In genomic region chr5:136132557-136133415, GRCh38 we compare ENCODE assay signal across 8 cellular contexts. TPM values are rescaled to one million over a fixed set of nuclear protein-coding genes. Genes with fewer than 3 reads are reported as not detected.
DNase-seq lines count a peak whose midpoint lies in the region; ATAC-seq and TF ChIP-seq lines count a peak whose summit lies in the region.

SMAD5 (plus strand) TSS chr5:136132845; CDS start chr5:136153761, 20,916 bp downstream.

- H4K20me1 ChIP-seq in GM23338 (replicated peaks; ENCODE audit: insufficient read depth) (peaks cover 38% of the 10 kb centered on the region), neural cell (ENCODE audit: insufficient read depth) (no peaks in the 10 kb centered on the region)

- H3K36me3 Mint-ChIP-seq in GM23338 (ENCODE audit: low read depth) = no peaks in the 10 kb centered on the region

- no peaks in the 10 kb centered on the region; the same call in 2 of the 3 replicates for H3K9me3 Mint-ChIP-seq in GM23338
- no peaks in the 10 kb centered on the region for H3K9me3 Mint-ChIP-seq in stimulated activated naive CD8-positive, alpha-beta T cell treated with anti-CD3 and anti-CD28 coated beads, Interleukin-15, amount 100 ng/mL, for 72 hours

- H3K27ac ChIP-seq in GM23338 (ENCODE audit: low read depth) (peak within 1 kb of the TSS; percentile 3; the same call in 1 of the 2 replicates), neural cell (ENCODE audit: low read length) (peak within 1 kb of the TSS; percentile 87)

- TF ChIP-seq CTCF in GM23338 (conservative IDR thresholded peaks at IDR 0.05; ENCODE audit: low read depth in 2 of 2) = no peak
- TF ChIP-seq CTCF in fibroblast of villous mesenchyme (IDR thresholded peaks at IDR 0.05; ENCODE audit: insufficient read depth, low read depth, low read length) = no peak
- TF ChIP-seq CTCF in neural cell (IDR thresholded peaks at IDR 0.05; ENCODE audit: poor library complexity, severe bottlenecking) = peak; percentile 66

- H3K9me2 ChIP-seq in GM23338 (ENCODE audit: insufficient read depth) = no peaks in the 10 kb centered on the region
- no peaks in the 10 kb centered on the region for H3K9me2 ChIP-seq in neural cell (ENCODE audit: insufficient read depth, low read length)

- peak; percentile 97 for DNase-seq in ELF-1 (ENCODE audit: low read depth, low spot score)
- peak; percentile 95 for DNase-seq in GM23338 (ENCODE audit: low spot score)
- peak; percentile 94 for DNase-seq in LHCN-M2 (ENCODE audit: low read depth)
- peak; percentile 82 to 93 for DNase-seq in SHP77 (lab: John Stamatoyannopoulos, UW)
- peak; percentile 77 for DNase-seq in activated gamma-delta T cell (lab: John Stamatoyannopoulos, UW)
- peak; percentile 97 for DNase-seq in fibroblast of villous mesenchyme (ENCODE audit: low read depth)
- peak; percentile 83 to 86 for DNase-seq in stimulated activated naive CD8-positive, alpha-beta T cell treated with anti-CD3 and anti-CD28 coated beads, Interleukin-15, amount 100 ng/mL, for 72 hours

- H3K36me3 ChIP-seq in GM23338 (ENCODE audit: insufficient read depth) (no peaks in the 10 kb centered on the region), neural cell (ENCODE audit: insufficient read depth, low read length) (no peaks in the 10 kb centered on the region)

- H3K4me2 ChIP-seq in GM23338 = peak within 1 kb of the TSS; percentile 99
- H3K4me2 ChIP-seq in neural cell (ENCODE audit: low read length) = peak within 1 kb of the TSS; percentile 87

- peak within 1 kb of the TSS; percentile 88 for H3K4me3 Mint-ChIP-seq in GM23338
- H3K4me3 Mint-ChIP-seq in stimulated activated naive CD8-positive, alpha-beta T cell treated with anti-CD3 and anti-CD28 coated beads, Interleukin-15, amount 100 ng/mL, for 72 hours = peak within 1 kb of the TSS; percentile 89 to 96

- peaks cover 21% of the 10 kb centered on the region for H3K4me1 ChIP-seq in GM23338 (ENCODE audit: insufficient read depth)

- H3K9me3 ChIP-seq in neural cell (ENCODE audit: low read length) = no peaks in the 10 kb centered on the region

- H3K79me2 ChIP-seq in GM23338 (replicated peaks; ENCODE audit: insufficient read depth) = peaks cover 47% of the 10 kb centered on the region
- H3K79me2 ChIP-seq in neural cell (replicated peaks; ENCODE audit: insufficient read depth, low read length) = peaks cover 38% of the 10 kb centered on the region

- H3K27me3 Mint-ChIP-seq in GM23338 (ENCODE audit: insufficient read depth, low read depth, poor library complexity) = peaks cover 12% of the 10 kb centered on the region
- H3K27me3 Mint-ChIP-seq in stimulated activated naive CD8-positive, alpha-beta T cell treated with anti-CD3 and anti-CD28 coated beads, Interleukin-15, amount 100 ng/mL, for 72 hours = peaks cover 24% of the 10 kb centered on the region

- peak; percentile 80 for TF ChIP-seq EP300 in neural cell (conservative IDR thresholded peaks at IDR 0.05; ENCODE audit: poor library complexity, severe bottlenecking)

- peaks cover 28% of the 10 kb centered on the region for H3K4me1 Mint-ChIP-seq in GM23338
- peaks cover 19% of the 10 kb centered on the region for H3K4me1 Mint-ChIP-seq in stimulated activated naive CD8-positive, alpha-beta T cell treated with anti-CD3 and anti-CD28 coated beads, Interleukin-15, amount 100 ng/mL, for 72 hours

- H3K4me3 ChIP-seq in GM23338 (peak within 1 kb of the TSS; percentile 96), fibroblast of villous mesenchyme (ENCODE audit: low read depth, low read length) (peak within 1 kb of the TSS; percentile 88), neural cell (ENCODE audit: low read length) (peak within 1 kb of the TSS; percentile 89)

- no peak for TF ChIP-seq RAD21 in neural cell (conservative IDR thresholded peaks at IDR 0.05)

- peak within 1 kb of the TSS; percentile 86 for H3K9ac ChIP-seq in neural cell (ENCODE audit: low read length)

- peak; percentile 84 for ATAC-seq in GM23338
- ATAC-seq in stimulated activated naive CD8-positive, alpha-beta T cell treated with anti-CD3 and anti-CD28 coated beads, Interleukin-15, amount 100 ng/mL, for 72 hours = peak; percentile 90

- 0 out of 2 replicates have a peak, but pooled peaks cover 6% of the 10 kb centered on the region for H3K27me3 ChIP-seq in GM23338 (ENCODE audit: insufficient read depth)
- H3K27me3 ChIP-seq in neural cell (ENCODE audit: insufficient read depth, low read depth, low read length) = no peaks in the 10 kb centered on the region

- H3F3A ChIP-seq in GM23338 (replicated peaks; ENCODE audit: low read depth) = no peaks in the 10 kb centered on the region
- H3F3A ChIP-seq in neural cell (ENCODE audit: insufficient read depth, low read length, poor library complexity, severe bottlenecking) = peaks cover 9% of the 10 kb centered on the region

- H2AFZ ChIP-seq in GM23338 (peak within 1 kb of the TSS; percentile 96), neural cell (ENCODE audit: low read depth, low read length) (peak within 1 kb of the TSS; percentile 97)

- peak within 1 kb of the TSS; percentile 56; the same call in 1 of the 2 replicates for H3K27ac Mint-ChIP-seq in GM23338
- peak within 1 kb of the TSS; percentile 77 to 97 for H3K27ac Mint-ChIP-seq in stimulated activated naive CD8-positive, alpha-beta T cell treated with anti-CD3 and anti-CD28 coated beads, Interleukin-15, amount 100 ng/mL, for 72 hours

TF ChIP-seq in GM23338, 12 proteins besides CTCF, POLR2A, EP300 and RAD21 (continues in another document):
- TF ChIP-seq CREB1 (CRISPR knock-in tag; IDR thresholded peaks at IDR 0.05; ENCODE audit: low read depth) (peak; percentile 75), ETS1 (IDR thresholded peaks at IDR 0.05) (0 out of 2 replicates have a peak, but pooled peaks have one; percentile 15)

TF ChIP-seq in neural cell, 6 proteins besides CTCF, POLR2A, EP300 and RAD21:
- TF ChIP-seq SMC3 (conservative IDR thresholded peaks at IDR 0.05; ENCODE audit: poor library complexity) = peak; percentile 48
- TF ChIP-seq REST (IDR thresholded peaks at IDR 0.05; ENCODE audit: borderline replicate concordance) = peak; percentile 30
- TF ChIP-seq EZH2 (IDR thresholded peaks at IDR 0.05; ENCODE audit: borderline replicate concordance, insufficient read depth, low read length, poor library complexity, severe bottlenecking) = no peak
- TF ChIP-seq TAF1 (IDR thresholded peaks at IDR 0.05; ENCODE audit: low read depth) = peak; percentile 57
- TF ChIP-seq MXI1 (conservative IDR thresholded peaks at IDR 0.05; ENCODE audit: poor library complexity, severe bottlenecking) = peak; percentile 81
- peak; percentile 92 for TF ChIP-seq POLR2AphosphoS5 (IDR thresholded peaks at IDR 0.05)

RNA-seq across cellular contexts. Expression of gene SMAD5, which starts in this region (rescaled TPM):
- 52.5 and 56.6 TPM in 2 replicates for total RNA-seq in GM23338 (2014; rRNA removed; shearing (Covaris generic))
- polyA plus RNA-seq in GM23338 (2016; fragmentation: Nextera tagmentation; extraction: Ambion mirVana) = 31.2 and 37.5 TPM in 2 replicates
- total RNA-seq in LHCN-M2 (2014; rRNA removed) = 56.3 and 66.5 TPM in 2 replicates
- 14.5 TPM for polyA plus RNA-seq in LHCN-M2 (2012)
- total RNA-seq in fibroblast of villous mesenchyme = 53.5 and 85.1 TPM in 2 replicates
- 19.9 and 26.3 TPM in 2 replicates for polyA plus RNA-seq in neural cell
- 61.6 and 71.1 TPM in 2 replicates for polyA minus RNA-seq in neural cell

Comparison
In these comparisons a context has a peak if more than half of its experiments do, and no peak if none do; other contexts are left out.
1. Peak in every context shown above with its lines: DNase-seq, ATAC-seq, H3K4me3 ChIP-seq and H3K27ac ChIP-seq.